ENCODE assay signal across 1 cellular context in the genomic region with DNA sequence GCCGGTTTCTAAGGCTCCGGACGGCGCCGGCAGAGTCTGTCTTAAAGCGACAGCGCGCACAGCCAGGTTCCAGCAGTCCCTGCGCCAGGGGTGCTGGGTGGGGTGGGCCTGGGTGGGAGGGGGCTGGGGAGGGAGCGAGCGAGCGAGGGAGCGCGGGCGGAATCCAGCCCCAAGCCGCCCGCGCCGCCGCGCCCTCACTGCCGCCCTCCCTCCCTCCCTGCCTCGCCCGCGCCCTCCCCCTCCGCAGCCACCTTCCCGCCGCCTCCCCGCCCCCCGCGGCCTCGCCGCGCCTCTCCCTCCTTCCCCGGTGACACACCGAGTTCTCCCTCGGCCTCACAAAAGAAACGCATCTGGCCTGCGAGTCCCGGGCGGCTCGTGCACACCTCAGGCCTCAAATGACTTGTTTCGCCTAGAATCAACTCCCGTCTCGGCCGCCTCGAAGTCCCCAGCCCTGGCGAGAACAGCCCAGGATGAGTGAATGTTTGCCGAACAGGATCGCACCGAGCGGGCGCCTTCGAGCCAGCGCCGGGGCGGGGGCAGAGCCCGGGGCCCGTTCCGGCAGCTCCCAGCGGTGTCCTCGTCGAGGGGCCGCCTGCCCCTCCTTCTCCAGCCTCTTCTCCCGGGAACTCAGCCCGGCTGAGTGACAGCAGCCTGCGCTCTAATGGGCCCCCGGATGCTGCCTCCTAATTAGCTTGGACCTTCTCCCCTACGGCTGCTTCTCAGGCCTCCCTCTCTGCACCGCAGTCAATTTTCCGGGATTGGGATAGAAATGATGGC.
A peak's percentile ranks its signal among the peaks of the same experiment; 100 is the strongest.
TF ChIP-seq lines count a peak whose summit lies in the region.

A gene (minus strand): TSS at position 43 of the 777 bp plus-strand sequence. CDS start 347 bp downstream, outside the sequence.

TF ChIP-seq in HepG2, 621 proteins besides CTCF, POLR2A, EP300 and RAD21 (continued from another document):
- 0 out of 2 replicates have a peak, but pooled peaks have one; percentile 44 for TF ChIP-seq FOXC1 (CRISPR knock-in tag; IDR thresholded peaks at IDR 0.05; ENCODE audit: borderline replicate concordance)
- TF ChIP-seq, protein P1, sequence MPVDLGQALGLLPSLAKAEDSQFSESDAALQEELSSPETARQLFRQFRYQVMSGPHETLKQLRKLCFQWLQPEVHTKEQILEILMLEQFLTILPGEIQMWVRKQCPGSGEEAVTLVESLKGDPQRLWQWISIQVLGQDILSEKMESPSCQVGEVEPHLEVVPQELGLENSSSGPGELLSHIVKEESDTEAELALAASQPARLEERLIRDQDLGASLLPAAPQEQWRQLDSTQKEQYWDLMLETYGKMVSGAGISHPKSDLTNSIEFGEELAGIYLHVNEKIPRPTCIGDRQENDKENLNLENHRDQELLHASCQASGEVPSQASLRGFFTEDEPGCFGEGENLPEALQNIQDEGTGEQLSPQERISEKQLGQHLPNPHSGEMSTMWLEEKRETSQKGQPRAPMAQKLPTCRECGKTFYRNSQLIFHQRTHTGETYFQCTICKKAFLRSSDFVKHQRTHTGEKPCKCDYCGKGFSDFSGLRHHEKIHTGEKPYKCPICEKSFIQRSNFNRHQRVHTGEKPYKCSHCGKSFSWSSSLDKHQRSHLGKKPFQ (CRISPR knock-in tag; IDR thresholded peaks at IDR 0.05; ENCODE audit: insufficient replicate concordance) = no peak
- no peak for TF ChIP-seq ISX (CRISPR knock-in tag; conservative IDR thresholded peaks at IDR 0.05)
- 0 out of 2 replicates have a peak, but pooled peaks have one; percentile 47 for TF ChIP-seq ZNF143 (CRISPR knock-in tag; IDR thresholded peaks at IDR 0.05)
- TF ChIP-seq EED (CRISPR knock-in tag; IDR thresholded peaks at IDR 0.05) = no peak
- TF ChIP-seq, protein P2, sequence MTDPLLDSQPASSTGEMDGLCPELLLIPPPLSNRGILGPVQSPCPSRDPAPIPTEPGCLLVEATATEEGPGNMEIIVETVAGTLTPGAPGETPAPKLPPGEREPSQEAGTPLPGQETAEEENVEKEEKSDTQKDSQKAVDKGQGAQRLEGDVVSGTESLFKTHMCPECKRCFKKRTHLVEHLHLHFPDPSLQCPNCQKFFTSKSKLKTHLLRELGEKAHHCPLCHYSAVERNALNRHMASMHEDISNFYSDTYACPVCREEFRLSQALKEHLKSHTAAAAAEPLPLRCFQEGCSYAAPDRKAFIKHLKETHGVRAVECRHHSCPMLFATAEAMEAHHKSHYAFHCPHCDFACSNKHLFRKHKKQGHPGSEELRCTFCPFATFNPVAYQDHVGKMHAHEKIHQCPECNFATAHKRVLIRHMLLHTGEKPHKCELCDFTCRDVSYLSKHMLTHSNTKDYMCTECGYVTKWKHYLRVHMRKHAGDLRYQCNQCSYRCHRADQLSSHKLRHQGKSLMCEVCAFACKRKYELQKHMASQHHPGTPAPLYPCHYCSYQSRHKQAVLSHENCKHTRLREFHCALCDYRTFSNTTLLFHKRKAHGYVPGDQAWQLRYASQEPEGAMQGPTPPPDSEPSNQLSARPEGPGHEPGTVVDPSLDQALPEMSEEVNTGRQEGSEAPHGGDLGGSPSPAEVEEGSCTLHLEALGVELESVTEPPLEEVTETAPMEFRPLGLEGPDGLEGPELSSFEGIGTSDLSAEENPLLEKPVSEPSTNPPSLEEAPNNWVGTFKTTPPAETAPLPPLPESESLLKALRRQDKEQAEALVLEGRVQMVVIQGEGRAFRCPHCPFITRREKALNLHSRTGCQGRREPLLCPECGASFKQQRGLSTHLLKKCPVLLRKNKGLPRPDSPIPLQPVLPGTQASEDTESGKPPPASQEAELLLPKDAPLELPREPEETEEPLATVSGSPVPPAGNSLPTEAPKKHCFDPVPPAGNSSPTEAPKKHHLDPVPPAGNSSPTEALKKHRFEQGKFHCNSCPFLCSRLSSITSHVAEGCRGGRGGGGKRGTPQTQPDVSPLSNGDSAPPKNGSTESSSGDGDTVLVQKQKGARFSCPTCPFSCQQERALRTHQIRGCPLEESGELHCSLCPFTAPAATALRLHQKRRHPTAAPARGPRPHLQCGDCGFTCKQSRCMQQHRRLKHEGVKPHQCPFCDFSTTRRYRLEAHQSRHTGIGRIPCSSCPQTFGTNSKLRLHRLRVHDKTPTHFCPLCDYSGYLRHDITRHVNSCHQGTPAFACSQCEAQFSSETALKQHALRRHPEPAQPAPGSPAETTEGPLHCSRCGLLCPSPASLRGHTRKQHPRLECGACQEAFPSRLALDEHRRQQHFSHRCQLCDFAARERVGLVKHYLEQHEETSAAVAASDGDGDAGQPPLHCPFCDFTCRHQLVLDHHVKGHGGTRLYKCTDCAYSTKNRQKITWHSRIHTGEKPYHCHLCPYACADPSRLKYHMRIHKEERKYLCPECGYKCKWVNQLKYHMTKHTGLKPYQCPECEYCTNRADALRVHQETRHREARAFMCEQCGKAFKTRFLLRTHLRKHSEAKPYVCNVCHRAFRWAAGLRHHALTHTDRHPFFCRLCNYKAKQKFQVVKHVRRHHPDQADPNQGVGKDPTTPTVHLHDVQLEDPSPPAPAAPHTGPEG (CRISPR knock-in tag; IDR thresholded peaks at IDR 0.05) = no peak
- no peak for TF ChIP-seq ZNF121 (CRISPR knock-in tag; IDR thresholded peaks at IDR 0.05)
- no peak for TF ChIP-seq NFATC3 (CRISPR knock-in tag; IDR thresholded peaks at IDR 0.05)
- TF ChIP-seq ZNF460 (CRISPR knock-in tag; IDR thresholded peaks at IDR 0.05; ENCODE audit: borderline replicate concordance) = peak; percentile 15; the same call in 1 of the 2 replicates
- TF ChIP-seq, protein P3, sequence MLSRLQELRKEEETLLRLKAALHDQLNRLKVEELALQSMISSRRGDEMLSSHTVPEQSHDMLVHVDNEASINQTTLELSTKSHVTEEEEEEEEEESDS (CRISPR knock-in tag; IDR thresholded peaks at IDR 0.05; ENCODE audit: borderline replicate concordance) = no peak
- TF ChIP-seq XRCC5 (optimal IDR thresholded peaks at IDR 0.05; ENCODE audit: low read length) = peak; percentile 25
- no peak for TF ChIP-seq ZNF747 (CRISPR knock-in tag; IDR thresholded peaks at IDR 0.05; ENCODE audit: borderline replicate concordance)
- TF ChIP-seq ZBTB8A (CRISPR knock-in tag; IDR thresholded peaks at IDR 0.05; ENCODE audit: borderline replicate concordance, low read depth) = no peak
- TF ChIP-seq NR2F2 (IDR thresholded peaks at IDR 0.05; ENCODE audit: borderline replicate concordance, low read depth) = no peak
- TF ChIP-seq REPIN1 (CRISPR knock-in tag; IDR thresholded peaks at IDR 0.05; ENCODE audit: borderline replicate concordance, low read depth) = 0 out of 2 replicates have a peak, but pooled peaks have one; percentile 25
- TF ChIP-seq ZMYM2 (CRISPR knock-in tag; IDR thresholded peaks at IDR 0.05) = 0 out of 2 replicates have a peak, but pooled peaks have one; percentile 12
- 0 out of 2 replicates have a peak, but pooled peaks have one; percentile 65 for TF ChIP-seq SRY (CRISPR knock-in tag; IDR thresholded peaks at IDR 0.05)
- TF ChIP-seq RAD51 (IDR thresholded peaks at IDR 0.05; ENCODE audit: borderline replicate concordance) = no peak
- TF ChIP-seq ZNF562 (CRISPR knock-in tag; IDR thresholded peaks at IDR 0.05; ENCODE audit: borderline replicate concordance) = 0 out of 2 replicates have a peak, but pooled peaks have one; percentile 19
- TF ChIP-seq, protein P4, sequence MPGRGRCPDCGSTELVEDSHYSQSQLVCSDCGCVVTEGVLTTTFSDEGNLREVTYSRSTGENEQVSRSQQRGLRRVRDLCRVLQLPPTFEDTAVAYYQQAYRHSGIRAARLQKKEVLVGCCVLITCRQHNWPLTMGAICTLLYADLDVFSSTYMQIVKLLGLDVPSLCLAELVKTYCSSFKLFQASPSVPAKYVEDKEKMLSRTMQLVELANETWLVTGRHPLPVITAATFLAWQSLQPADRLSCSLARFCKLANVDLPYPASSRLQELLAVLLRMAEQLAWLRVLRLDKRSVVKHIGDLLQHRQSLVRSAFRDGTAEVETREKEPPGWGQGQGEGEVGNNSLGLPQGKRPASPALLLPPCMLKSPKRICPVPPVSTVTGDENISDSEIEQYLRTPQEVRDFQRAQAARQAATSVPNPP (CRISPR knock-in tag; IDR thresholded peaks at IDR 0.05) = no peak
- TF ChIP-seq, protein P5, sequence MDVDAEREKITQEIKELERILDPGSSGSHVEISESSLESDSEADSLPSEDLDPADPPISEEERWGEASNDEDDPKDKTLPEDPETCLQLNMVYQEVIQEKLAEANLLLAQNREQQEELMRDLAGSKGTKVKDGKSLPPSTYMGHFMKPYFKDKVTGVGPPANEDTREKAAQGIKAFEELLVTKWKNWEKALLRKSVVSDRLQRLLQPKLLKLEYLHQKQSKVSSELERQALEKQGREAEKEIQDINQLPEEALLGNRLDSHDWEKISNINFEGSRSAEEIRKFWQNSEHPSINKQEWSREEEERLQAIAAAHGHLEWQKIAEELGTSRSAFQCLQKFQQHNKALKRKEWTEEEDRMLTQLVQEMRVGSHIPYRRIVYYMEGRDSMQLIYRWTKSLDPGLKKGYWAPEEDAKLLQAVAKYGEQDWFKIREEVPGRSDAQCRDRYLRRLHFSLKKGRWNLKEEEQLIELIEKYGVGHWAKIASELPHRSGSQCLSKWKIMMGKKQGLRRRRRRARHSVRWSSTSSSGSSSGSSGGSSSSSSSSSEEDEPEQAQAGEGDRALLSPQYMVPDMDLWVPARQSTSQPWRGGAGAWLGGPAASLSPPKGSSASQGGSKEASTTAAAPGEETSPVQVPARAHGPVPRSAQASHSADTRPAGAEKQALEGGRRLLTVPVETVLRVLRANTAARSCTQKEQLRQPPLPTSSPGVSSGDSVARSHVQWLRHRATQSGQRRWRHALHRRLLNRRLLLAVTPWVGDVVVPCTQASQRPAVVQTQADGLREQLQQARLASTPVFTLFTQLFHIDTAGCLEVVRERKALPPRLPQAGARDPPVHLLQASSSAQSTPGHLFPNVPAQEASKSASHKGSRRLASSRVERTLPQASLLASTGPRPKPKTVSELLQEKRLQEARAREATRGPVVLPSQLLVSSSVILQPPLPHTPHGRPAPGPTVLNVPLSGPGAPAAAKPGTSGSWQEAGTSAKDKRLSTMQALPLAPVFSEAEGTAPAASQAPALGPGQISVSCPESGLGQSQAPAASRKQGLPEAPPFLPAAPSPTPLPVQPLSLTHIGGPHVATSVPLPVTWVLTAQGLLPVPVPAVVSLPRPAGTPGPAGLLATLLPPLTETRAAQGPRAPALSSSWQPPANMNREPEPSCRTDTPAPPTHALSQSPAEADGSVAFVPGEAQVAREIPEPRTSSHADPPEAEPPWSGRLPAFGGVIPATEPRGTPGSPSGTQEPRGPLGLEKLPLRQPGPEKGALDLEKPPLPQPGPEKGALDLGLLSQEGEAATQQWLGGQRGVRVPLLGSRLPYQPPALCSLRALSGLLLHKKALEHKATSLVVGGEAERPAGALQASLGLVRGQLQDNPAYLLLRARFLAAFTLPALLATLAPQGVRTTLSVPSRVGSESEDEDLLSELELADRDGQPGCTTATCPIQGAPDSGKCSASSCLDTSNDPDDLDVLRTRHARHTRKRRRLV (CRISPR knock-in tag; IDR thresholded peaks at IDR 0.05) = no peak
- TF ChIP-seq ZSCAN9 (CRISPR knock-in tag; IDR thresholded peaks at IDR 0.05; ENCODE audit: borderline replicate concordance) = peak; percentile 19; the same call in 1 of the 2 replicates
- TF ChIP-seq ZNF570 (CRISPR knock-in tag; IDR thresholded peaks at IDR 0.05; ENCODE audit: borderline replicate concordance) = no peak
- TF ChIP-seq LCORL (IDR thresholded peaks at IDR 0.05) = no peak
- peak; percentile 66; the same call in 1 of the 2 replicates for TF ChIP-seq LCORL (CRISPR knock-in tag; IDR thresholded peaks at IDR 0.05)
- TF ChIP-seq, protein P6, sequence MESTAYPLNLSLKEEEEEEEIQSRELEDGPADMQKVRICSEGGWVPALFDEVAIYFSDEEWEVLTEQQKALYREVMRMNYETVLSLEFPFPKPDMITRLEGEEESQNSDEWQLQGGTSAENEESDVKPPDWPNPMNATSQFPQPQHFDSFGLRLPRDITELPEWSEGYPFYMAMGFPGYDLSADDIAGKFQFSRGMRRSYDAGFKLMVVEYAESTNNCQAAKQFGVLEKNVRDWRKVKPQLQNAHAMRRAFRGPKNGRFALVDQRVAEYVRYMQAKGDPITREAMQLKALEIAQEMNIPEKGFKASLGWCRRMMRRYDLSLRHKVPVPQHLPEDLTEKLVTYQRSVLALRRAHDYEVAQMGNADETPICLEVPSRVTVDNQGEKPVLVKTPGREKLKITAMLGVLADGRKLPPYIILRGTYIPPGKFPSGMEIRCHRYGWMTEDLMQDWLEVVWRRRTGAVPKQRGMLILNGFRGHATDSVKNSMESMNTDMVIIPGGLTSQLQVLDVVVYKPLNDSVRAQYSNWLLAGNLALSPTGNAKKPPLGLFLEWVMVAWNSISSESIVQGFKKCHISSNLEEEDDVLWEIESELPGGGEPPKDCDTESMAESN (CRISPR knock-in tag; conservative IDR thresholded peaks at IDR 0.05) = peak; percentile 32; the same call in 1 of the 2 replicates
